Comparison of ENCODE assay signal across 1 cellular context in genomic region chr4:183139058-183139740, GRCh38.
TF ChIP-seq lines count a peak whose summit lies in the region.

No MANE protein-coding gene starts in this region.

TF ChIP-seq in WTC11, 78 proteins besides CTCF, POLR2A, EP300 and RAD21:
- TF ChIP-seq CDX4 (CRISPR knock-in tag; IDR thresholded peaks at IDR 0.05; ENCODE audit: borderline replicate concordance) (no peak), SOX15 (CRISPR knock-in tag; IDR thresholded peaks at IDR 0.05) (no peak), MYBL2 (CRISPR knock-in tag; IDR thresholded peaks at IDR 0.05) (no peak), ZNF396 (CRISPR knock-in tag; IDR thresholded peaks at IDR 0.05; ENCODE audit: borderline replicate concordance) (no peak), ATF6 (CRISPR knock-in tag; IDR thresholded peaks at IDR 0.05) (no peak), TCF7 (CRISPR knock-in tag; IDR thresholded peaks at IDR 0.05; ENCODE audit: low read depth) (no peak), ATF3 (CRISPR knock-in tag; conservative IDR thresholded peaks at IDR 0.05) (no peak), USF1 (CRISPR knock-in tag; IDR thresholded peaks at IDR 0.05) (no peak), SP1 (CRISPR knock-in tag; conservative IDR thresholded peaks at IDR 0.05) (no peak)
